11 cellular contexts compared by ENCODE assay signal in genomic region chr3:120646771-120647449, GRCh38. TPM values are rescaled to one million over a fixed set of nuclear protein-coding genes. Genes with fewer than 3 reads are reported as not detected.
"Had no signal": no experiment of that assay in that cellular context is flagged by ENCODE, and none has a peak within 500 bp of the region (broad histone marks: within the 10 kb centered on the region; RNA-seq: fewer than 3 reads in every experiment).

No MANE protein-coding gene starts in this region.

- H3K4me1 Mint-ChIP-seq: activated naive CD4-positive, alpha-beta T cell treated with anti-CD3 and anti-CD28 coated beads, Interleukin-2, amount 50 U/mL, for 24 hours had no signal

- H3K27ac ChIP-seq: SK-N-MC, tibial artery had no signal

- H3K4me3 ChIP-seq: SK-N-MC, tibial artery had no signal

- H3K9me3 Mint-ChIP-seq: activated naive CD4-positive, alpha-beta T cell treated with anti-CD3 and anti-CD28 coated beads, Interleukin-2, amount 50 U/mL, for 24 hours; activated T-cell treated with anti-CD3 and anti-CD28 coated beads, Interleukin-2, amount 50 U/mL, for 24 hours; dendritic cell treated with granulocyte-macrophage colony-stimulating factor and Interleukin-4, amounts not matched to agents 40 ng/mL and 50 ng/mL, for 4 days; nephron had no signal

- H3K27me3 ChIP-seq: tibial artery had no signal

- H3K4me3 Mint-ChIP-seq: activated naive CD4-positive, alpha-beta T cell treated with anti-CD3 and anti-CD28 coated beads, Interleukin-2, amount 50 U/mL, for 24 hours; activated T-cell treated with anti-CD3 and anti-CD28 coated beads, Interleukin-2, amount 50 U/mL, for 24 hours; dendritic cell treated with granulocyte-macrophage colony-stimulating factor and Interleukin-4, amounts not matched to agents 40 ng/mL and 50 ng/mL, for 4 days; nephron had no signal

- H3K27ac Mint-ChIP-seq: activated naive CD4-positive, alpha-beta T cell treated with anti-CD3 and anti-CD28 coated beads, Interleukin-2, amount 50 U/mL, for 24 hours; activated T-cell treated with anti-CD3 and anti-CD28 coated beads, Interleukin-2, amount 50 U/mL, for 24 hours; dendritic cell treated with granulocyte-macrophage colony-stimulating factor and Interleukin-4, amounts not matched to agents 40 ng/mL and 50 ng/mL, for 4 days had no signal

- H3K36me3 ChIP-seq: tibial artery had no signal

- H3K4me1 ChIP-seq: tibial artery had no signal

- DNase-seq: activated CD4-positive, alpha-beta T cell treated with anti-CD3 and anti-CD28 coated beads, Interleukin-2, amount 50 U/mL, for 4 hours; activated effector memory CD4-positive, alpha-beta T cell treated with Interleukin-2 at 50 U/mL for 16 hours; activated T-cell treated with anti-CD3 and anti-CD28 coated beads, Interleukin-2, amount 50 U/mL, for 24 hours; mammary epithelial cell; T-helper 1 cell; tibial artery had no signal

- H3K27me3 Mint-ChIP-seq: activated naive CD4-positive, alpha-beta T cell treated with anti-CD3 and anti-CD28 coated beads, Interleukin-2, amount 50 U/mL, for 24 hours; activated T-cell treated with anti-CD3 and anti-CD28 coated beads, Interleukin-2, amount 50 U/mL, for 24 hours; dendritic cell treated with granulocyte-macrophage colony-stimulating factor and Interleukin-4, amounts not matched to agents 40 ng/mL and 50 ng/mL, for 4 days had no signal

- H3K9me3 ChIP-seq: tibial artery had no signal

RNA-seq across cellular contexts. Expression of gene HGD, which starts 35.1 kb away (rescaled TPM):
- total RNA-seq: skeletal muscle tissue had no signal
